Comparison of ENCODE assay signal across 14 cellular contexts in the genomic region with DNA sequence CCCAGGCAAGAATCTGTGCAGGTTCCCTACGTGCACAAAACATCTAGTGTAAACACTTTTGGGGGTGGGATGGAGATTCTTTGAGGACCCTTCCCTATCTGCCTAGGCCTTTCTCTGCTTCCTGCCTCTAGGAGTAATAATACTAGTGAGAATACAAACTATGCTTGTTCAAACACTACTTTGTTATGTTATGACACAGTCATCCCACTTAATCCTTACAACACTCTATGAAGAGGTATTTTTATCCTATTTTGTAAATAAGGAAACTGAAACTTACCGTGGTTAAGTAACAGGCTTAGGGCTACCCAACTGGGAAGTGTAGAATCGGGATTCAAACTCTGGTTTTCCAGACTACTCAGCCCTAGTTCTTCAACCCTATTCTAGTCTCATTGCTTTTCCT.
"Had no signal": no experiment of that assay in that cellular context is flagged by ENCODE, and none has a peak within 500 bp of the region (broad histone marks: within the 10 kb centered on the region; RNA-seq: fewer than 3 reads in every experiment).

No MANE protein-coding gene starts in this region.

- H3K27ac ChIP-seq: brain microvascular endothelial cell, coronary artery, esophagus muscularis mucosa, lower lobe of right lung, suprapubic skin, transverse colon, uterus had no signal

- DNase-seq: activated CD4-positive, alpha-beta T cell treated with anti-CD3 and anti-CD28 coated beads, Interleukin-2, amount 10 ng/mL, durations not matched to agents 24 days and 14 days; activated CD8-positive, alpha-beta T cell treated with anti-CD3 and anti-CD28 coated beads for 36 hours; activated naive CD4-positive, alpha-beta T cell treated with anti-CD3 and anti-CD28 coated beads for 36 hours; activated T-cell treated with anti-CD3 and anti-CD28 coated beads, Interleukin-2, amount 50 U/mL, for 1 hour; brain microvascular endothelial cell; left colon; lower lobe of right lung; stimulated activated CD4-positive, alpha-beta T cell treated with anti-CD3 and anti-CD28 coated beads, Interleukin-2, amount 100 ng/mL, for 24 hours; T-cell; transverse colon; uterus had no signal

- H3K9me3 ChIP-seq: esophagus muscularis mucosa, lower lobe of right lung, suprapubic skin, transverse colon, uterus had no signal

- H3K27me3 ChIP-seq: brain microvascular endothelial cell, esophagus muscularis mucosa, uterus had no signal

- H3K4me1 ChIP-seq: lower lobe of right lung, transverse colon, uterus had no signal

- H3K36me3 ChIP-seq: brain microvascular endothelial cell, esophagus muscularis mucosa, lower lobe of right lung, suprapubic skin, transverse colon, uterus had no signal

- ATAC-seq: activated CD8-positive, alpha-beta T cell treated with anti-CD3 and anti-CD28 coated beads for 36 hours; left colon; T-cell had no signal

- H3K4me3 ChIP-seq: coronary artery, esophagus muscularis mucosa, lower lobe of right lung, suprapubic skin, transverse colon, uterus had no signal
